4 cellular contexts compared by ENCODE assay signal in the genomic region with DNA sequence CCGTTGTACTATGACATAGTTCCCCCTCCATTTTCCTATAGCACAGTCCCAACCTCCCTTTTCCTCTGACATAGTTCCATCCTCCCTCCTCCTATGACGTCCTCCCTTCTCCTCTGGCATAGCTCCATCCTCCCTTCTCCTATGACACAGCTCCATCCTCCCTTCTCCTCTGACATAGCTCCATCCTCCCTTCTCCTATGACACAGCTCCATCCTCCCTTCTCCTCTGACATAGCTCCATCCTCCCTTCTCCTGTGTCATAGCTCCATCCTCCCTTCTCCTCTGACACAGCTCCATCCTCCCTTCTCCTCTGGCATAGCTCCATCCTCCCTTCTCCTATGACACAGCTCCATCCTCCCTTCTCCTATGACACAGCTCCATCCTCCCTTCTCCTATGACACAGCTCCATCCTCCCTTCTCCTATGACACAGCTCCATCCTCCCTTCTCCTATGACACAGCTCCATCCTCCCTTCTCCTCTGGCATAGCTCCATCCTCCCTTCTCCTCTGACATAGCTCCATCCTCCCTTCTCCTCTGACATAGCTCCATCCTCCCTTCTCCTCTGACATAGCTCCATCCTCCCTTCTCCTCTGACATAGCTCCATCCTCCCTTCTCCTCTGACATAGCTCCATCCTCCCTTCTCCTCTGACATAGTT. TPM values are rescaled to one million over a fixed set of nuclear protein-coding genes. Genes with fewer than 3 reads are reported as not detected.
"Had no signal": no experiment of that assay in that cellular context is flagged by ENCODE, and none has a peak within 500 bp of the region (broad histone marks: within the 10 kb centered on the region; RNA-seq: fewer than 3 reads in every experiment).

No MANE protein-coding gene starts in this region.

RNA-seq across cellular contexts. Expression of a gene that starts 26.6 kb away (rescaled TPM):
- total RNA-seq: mesothelial cell of epicardium, mononuclear cell, natural killer cell, occipital lobe had no signal
